8 cellular contexts compared by ENCODE assay signal in the genomic region with DNA sequence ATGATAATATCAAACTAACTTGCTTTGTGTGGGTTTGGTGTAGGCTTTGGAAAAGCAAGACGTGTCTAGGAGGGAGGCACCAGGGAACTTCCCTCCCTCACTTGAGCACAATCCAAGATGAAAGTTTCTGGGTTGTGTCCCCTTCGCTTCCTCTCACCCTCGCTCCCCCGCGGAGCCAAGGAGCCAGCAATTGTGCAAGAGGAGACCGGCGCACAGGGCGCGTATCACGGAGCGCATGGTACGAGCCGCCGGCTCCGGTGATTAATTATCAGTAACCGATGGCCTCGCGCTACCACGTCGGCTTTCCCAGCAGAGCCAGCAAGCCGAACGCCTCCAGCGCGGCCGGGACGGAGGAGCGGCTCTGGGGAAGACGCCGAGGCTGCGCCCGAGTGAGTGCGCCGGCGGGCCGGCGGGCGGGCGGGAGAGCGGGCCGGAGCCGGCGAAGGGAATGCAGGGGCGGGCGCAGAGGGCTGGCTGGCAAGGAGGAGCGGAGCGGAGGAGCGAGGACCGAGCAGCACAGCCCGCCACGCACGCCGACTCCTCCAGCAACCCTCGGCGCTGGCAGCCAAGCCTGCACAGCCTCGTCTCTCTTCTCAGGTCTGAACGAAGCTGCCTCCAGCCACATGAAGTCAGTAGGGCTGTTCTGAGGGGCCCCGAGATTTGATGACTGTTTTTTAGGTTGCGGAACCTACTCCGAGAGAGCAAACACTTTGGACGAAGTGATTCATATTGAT.
DNase-seq lines count a peak whose midpoint lies in the region; ATAC-seq and TF ChIP-seq lines count a peak whose summit lies in the region.

No MANE protein-coding gene starts in this region.

- H3K9me3 ChIP-seq in neuron (ENCODE audit: low read length): no peaks in the 10 kb centered on the region

- no peaks in the 10 kb centered on the region for H3K36me3 Mint-ChIP-seq in WTC11

- TF ChIP-seq CTCF in WTC11 (IDR thresholded peaks at IDR 0.05): no peak

- peak overlapping the region; percentile 46 for H3K4me3 ChIP-seq in neuron (ENCODE audit: low read length)

- in situ Hi-C loops in KBM-7 (cut with MboI; ENCODE audit: low pct_unique_long_range_greater_than_20kb, low sequenced_read_pairs): no loop called here

- no peaks in the 10 kb centered on the region for H3K36me3 ChIP-seq in neuron (ENCODE audit: insufficient read depth, low read length)

- H3K27me3 Mint-ChIP-seq in WTC11 (ENCODE audit: low read depth): no peaks in the 10 kb centered on the region

- H3K4me1 Mint-ChIP-seq in WTC11: peaks cover 72% of the 10 kb centered on the region

- H3K27ac Mint-ChIP-seq in WTC11: peak overlapping the region; percentile 99

- DNase-seq in COR-L47 (lab: John Stamatoyannopoulos, UW): peak; percentile 62
- peak; percentile 5 for DNase-seq in KBM-7
- peak; percentile 82 for DNase-seq in WTC11 (ENCODE audit: low spot score)
- DNase-seq in glomerular visceral epithelial cell (ENCODE audit: extremely low spot score): peak; percentile 87
- no peak for DNase-seq in RKO (ENCODE audit: low spot score)
- no peak for DNase-seq in T-helper 9 cell
- no peak for DNase-seq in putamen (ENCODE audit: low spot score)

- peak; percentile 84 for ATAC-seq in WTC11

- H3K4me1 ChIP-seq in neuron (ENCODE audit: insufficient read depth, low read length): peaks cover 5% of the 10 kb centered on the region

- no peaks in the 10 kb centered on the region for H3K9me3 Mint-ChIP-seq in WTC11

- peak overlapping the region; percentile 94 for H3K4me3 Mint-ChIP-seq in WTC11

- peak overlapping the region; percentile 69 for H2AFZ ChIP-seq in neuron (ENCODE audit: low read depth, low read length)

- POLR2A ChIA-PET in WTC11 (lab: Charles Lee): no interaction called here

- CTCF ChIA-PET in WTC11 (lab: Charles Lee): interaction anchor here (1.5 kb wide), 1 partner anchor 152 kb away, joined by 3 read pairs; no protein-coding TSS in a partner anchor

- peaks cover 26% of the 10 kb centered on the region for H3K27me3 ChIP-seq in neuron (ENCODE audit: insufficient read depth, low read length)

TF ChIP-seq in WTC11, 78 proteins besides CTCF, POLR2A, EP300 and RAD21 (continues in another document):
- TF ChIP-seq ESRRA (CRISPR knock-in tag; IDR thresholded peaks at IDR 0.05; ENCODE audit: borderline replicate concordance) (peak; percentile 52; the same call in 1 of the 2 replicates), TP53 (CRISPR knock-in tag; IDR thresholded peaks at IDR 0.05) (peak; percentile 47; the same call in 1 of the 2 replicates), MXD4 (CRISPR knock-in tag; IDR thresholded peaks at IDR 0.05; ENCODE audit: borderline replicate concordance) (no peak), CREB1 (CRISPR knock-in tag; IDR thresholded peaks at IDR 0.05) (0 out of 2 replicates have a peak, but pooled peaks have one; percentile 40), ZNF423 (CRISPR knock-in tag; IDR thresholded peaks at IDR 0.05) (0 out of 2 replicates have a peak, but pooled peaks have one; percentile 8), CBFB (CRISPR knock-in tag; IDR thresholded peaks at IDR 0.05; ENCODE audit: low read depth) (peak; percentile 76; the same call in 1 of the 2 replicates), GTF2I (CRISPR knock-in tag; conservative IDR thresholded peaks at IDR 0.05) (no peak), ZNF416 (CRISPR knock-in tag; IDR thresholded peaks at IDR 0.05) (0 out of 2 replicates have a peak, but pooled peaks have one; percentile 11), NFYB (CRISPR knock-in tag; conservative IDR thresholded peaks at IDR 0.05; ENCODE audit: low read depth) (no peak), ZNF219 (CRISPR knock-in tag; IDR thresholded peaks at IDR 0.05; ENCODE audit: borderline replicate concordance) (no peak), OVOL2 (CRISPR knock-in tag; IDR thresholded peaks at IDR 0.05; ENCODE audit: borderline replicate concordance) (no peak)
- TF ChIP-seq, protein P1, sequence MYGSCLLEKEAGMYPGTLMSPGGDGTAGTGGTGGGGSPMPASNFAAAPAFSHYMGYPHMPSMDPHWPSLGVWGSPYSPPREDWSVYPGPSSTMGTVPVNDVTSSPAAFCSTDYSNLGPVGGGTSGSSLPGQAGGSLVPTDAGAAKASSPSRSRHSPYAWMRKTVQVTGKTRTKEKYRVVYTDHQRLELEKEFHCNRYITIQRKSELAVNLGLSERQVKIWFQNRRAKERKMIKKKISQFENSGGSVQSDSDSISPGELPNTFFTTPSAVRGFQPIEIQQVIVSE (CRISPR knock-in tag; IDR thresholded peaks at IDR 0.05; ENCODE audit: borderline replicate concordance): no peak
- TF ChIP-seq, protein P2, sequence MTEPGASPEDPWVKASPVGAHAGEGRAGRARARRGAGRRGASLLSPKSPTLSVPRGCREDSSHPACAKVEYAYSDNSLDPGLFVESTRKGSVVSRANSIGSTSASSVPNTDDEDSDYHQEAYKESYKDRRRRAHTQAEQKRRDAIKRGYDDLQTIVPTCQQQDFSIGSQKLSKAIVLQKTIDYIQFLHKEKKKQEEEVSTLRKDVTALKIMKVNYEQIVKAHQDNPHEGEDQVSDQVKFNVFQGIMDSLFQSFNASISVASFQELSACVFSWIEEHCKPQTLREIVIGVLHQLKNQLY (CRISPR knock-in tag; IDR thresholded peaks at IDR 0.05): no peak
- TF ChIP-seq, protein P3, sequence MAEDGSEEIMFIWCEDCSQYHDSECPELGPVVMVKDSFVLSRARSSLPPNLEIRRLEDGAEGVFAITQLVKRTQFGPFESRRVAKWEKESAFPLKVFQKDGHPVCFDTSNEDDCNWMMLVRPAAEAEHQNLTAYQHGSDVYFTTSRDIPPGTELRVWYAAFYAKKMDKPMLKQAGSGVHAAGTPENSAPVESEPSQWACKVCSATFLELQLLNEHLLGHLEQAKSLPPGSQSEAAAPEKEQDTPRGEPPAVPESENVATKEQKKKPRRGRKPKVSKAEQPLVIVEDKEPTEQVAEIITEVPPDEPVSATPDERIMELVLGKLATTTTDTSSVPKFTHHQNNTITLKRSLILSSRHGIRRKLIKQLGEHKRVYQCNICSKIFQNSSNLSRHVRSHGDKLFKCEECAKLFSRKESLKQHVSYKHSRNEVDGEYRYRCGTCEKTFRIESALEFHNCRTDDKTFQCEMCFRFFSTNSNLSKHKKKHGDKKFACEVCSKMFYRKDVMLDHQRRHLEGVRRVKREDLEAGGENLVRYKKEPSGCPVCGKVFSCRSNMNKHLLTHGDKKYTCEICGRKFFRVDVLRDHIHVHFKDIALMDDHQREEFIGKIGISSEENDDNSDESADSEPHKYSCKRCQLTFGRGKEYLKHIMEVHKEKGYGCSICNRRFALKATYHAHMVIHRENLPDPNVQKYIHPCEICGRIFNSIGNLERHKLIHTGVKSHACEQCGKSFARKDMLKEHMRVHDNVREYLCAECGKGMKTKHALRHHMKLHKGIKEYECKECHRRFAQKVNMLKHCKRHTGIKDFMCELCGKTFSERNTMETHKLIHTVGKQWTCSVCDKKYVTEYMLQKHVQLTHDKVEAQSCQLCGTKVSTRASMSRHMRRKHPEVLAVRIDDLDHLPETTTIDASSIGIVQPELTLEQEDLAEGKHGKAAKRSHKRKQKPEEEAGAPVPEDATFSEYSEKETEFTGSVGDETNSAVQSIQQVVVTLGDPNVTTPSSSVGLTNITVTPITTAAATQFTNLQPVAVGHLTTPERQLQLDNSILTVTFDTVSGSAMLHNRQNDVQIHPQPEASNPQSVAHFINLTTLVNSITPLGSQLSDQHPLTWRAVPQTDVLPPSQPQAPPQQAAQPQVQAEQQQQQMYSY (CRISPR knock-in tag; IDR thresholded peaks at IDR 0.05): peak; percentile 8; the same call in 1 of the 2 replicates
- TF ChIP-seq, protein P4, sequence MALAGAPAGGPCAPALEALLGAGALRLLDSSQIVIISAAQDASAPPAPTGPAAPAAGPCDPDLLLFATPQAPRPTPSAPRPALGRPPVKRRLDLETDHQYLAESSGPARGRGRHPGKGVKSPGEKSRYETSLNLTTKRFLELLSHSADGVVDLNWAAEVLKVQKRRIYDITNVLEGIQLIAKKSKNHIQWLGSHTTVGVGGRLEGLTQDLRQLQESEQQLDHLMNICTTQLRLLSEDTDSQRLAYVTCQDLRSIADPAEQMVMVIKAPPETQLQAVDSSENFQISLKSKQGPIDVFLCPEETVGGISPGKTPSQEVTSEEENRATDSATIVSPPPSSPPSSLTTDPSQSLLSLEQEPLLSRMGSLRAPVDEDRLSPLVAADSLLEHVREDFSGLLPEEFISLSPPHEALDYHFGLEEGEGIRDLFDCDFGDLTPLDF (CRISPR knock-in tag; IDR thresholded peaks at IDR 0.05): no peak
- TF ChIP-seq, protein P5, sequence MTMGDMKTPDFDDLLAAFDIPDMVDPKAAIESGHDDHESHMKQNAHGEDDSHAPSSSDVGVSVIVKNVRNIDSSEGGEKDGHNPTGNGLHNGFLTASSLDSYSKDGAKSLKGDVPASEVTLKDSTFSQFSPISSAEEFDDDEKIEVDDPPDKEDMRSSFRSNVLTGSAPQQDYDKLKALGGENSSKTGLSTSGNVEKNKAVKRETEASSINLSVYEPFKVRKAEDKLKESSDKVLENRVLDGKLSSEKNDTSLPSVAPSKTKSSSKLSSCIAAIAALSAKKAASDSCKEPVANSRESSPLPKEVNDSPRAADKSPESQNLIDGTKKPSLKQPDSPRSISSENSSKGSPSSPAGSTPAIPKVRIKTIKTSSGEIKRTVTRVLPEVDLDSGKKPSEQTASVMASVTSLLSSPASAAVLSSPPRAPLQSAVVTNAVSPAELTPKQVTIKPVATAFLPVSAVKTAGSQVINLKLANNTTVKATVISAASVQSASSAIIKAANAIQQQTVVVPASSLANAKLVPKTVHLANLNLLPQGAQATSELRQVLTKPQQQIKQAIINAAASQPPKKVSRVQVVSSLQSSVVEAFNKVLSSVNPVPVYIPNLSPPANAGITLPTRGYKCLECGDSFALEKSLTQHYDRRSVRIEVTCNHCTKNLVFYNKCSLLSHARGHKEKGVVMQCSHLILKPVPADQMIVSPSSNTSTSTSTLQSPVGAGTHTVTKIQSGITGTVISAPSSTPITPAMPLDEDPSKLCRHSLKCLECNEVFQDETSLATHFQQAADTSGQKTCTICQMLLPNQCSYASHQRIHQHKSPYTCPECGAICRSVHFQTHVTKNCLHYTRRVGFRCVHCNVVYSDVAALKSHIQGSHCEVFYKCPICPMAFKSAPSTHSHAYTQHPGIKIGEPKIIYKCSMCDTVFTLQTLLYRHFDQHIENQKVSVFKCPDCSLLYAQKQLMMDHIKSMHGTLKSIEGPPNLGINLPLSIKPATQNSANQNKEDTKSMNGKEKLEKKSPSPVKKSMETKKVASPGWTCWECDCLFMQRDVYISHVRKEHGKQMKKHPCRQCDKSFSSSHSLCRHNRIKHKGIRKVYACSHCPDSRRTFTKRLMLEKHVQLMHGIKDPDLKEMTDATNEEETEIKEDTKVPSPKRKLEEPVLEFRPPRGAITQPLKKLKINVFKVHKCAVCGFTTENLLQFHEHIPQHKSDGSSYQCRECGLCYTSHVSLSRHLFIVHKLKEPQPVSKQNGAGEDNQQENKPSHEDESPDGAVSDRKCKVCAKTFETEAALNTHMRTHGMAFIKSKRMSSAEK (CRISPR knock-in tag; IDR thresholded peaks at IDR 0.05; ENCODE audit: borderline replicate concordance): no peak

Comparison
In these comparisons a context has a peak if more than half of its experiments do, and no peak if none do; other contexts are left out.
1. DNase-seq: peak in COR-L47 (single experiment), KBM-7 (single experiment), WTC11 (single experiment) and glomerular visceral epithelial cell (single experiment); none in RKO (single experiment), T-helper 9 cell (single experiment) and putamen (single experiment).